In the genomic region with DNA sequence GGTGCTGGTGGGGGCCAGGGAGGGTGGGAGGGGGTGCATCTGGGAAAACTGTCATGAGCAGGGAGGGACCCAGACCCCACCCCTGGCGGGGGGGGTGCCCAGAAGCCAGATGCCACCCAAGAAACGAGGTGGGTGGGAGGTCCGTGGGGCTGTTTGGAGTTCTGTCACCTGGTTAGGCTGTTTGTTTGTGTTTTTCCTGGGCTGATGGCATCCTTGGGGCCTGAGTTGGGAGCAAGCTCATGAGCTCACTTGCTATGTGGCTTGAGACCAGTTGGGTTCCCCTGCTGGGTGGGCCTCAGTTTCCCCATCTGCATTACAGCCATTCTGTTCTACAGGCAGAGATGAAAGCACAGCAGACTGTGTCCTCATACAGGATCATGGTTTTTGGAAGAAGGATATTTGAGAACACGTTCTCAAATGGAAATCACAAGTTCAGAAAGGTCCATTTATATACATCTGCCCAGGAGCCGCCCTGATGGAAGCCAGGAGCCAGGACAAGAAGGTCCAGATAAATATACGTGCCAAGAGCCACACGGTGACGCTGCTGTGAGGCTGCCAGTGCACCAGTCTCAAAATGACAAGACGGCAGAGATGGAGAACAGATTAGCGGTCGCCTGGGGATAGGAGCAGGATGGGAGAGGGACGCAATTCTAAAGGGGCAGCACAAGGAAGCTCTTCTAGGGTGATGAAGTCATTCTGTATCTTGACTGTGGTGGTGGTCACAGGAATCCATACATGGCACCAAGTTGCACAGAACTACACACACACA, we compare ENCODE assay signal across 19 cellular contexts.
DNase-seq lines count a peak whose midpoint lies in the region; ATAC-seq and TF ChIP-seq lines count a peak whose summit lies in the region.
"Had no signal": no experiment of that assay in that cellular context is flagged by ENCODE, and none has a peak within 500 bp of the region (broad histone marks: within the 10 kb centered on the region; RNA-seq: fewer than 3 reads in every experiment).

No MANE protein-coding gene starts in this region.

- H3K4me2 ChIP-seq in hepatocyte, result peak overlapping the region; percentile 36
- H3K4me2 ChIP-seq in Karpas-422 (ENCODE audit: low read depth, low read length, poor library complexity, severe bottlenecking), result no peak overlapping the region

- ATAC-seq in RWPE2 (ENCODE audit: low read depth) (no peak), HG03025 (IDR thresholded peaks at IDR 0.05; ENCODE audit: low FRiP score, unreplicated experiment) (no peak), GM21381 (IDR thresholded peaks at IDR 0.05; ENCODE audit: unreplicated experiment) (no peak)
- ATAC-seq: activated CD8-positive, alpha-beta T cell treated with anti-CD3 and anti-CD28 coated beads, Interleukin-2, amount 10 ng/mL, durations not matched to agents 7 days and 5 days; activated T-helper 17 cell treated with anti-CD3 and anti-CD28 coated beads, Interleukin-2, amount 50 U/mL, for 72 hours; naive thymus-derived CD8-positive, alpha-beta T cell had no signal

- TF ChIP-seq CTCF in RWPE2 (IDR thresholded peaks at IDR 0.05; ENCODE audit: poor library complexity, severe bottlenecking), result no peak
- peak; percentile 18 for TF ChIP-seq CTCF in hepatocyte (IDR thresholded peaks at IDR 0.05; ENCODE audit: poor library complexity)

- 42% methylated on average over 11 of the region's 12 CpGs for WGBS in hepatocyte (ENCODE audit: low lambda C conversion rate, missing lambda C conversion rate)

- H3K9me2 ChIP-seq in hepatocyte (replicated peaks; ENCODE audit: insufficient read depth), result no peaks in the 10 kb centered on the region
- no peaks in the 10 kb centered on the region for H3K9me2 ChIP-seq in Karpas-422 (replicated peaks; ENCODE audit: insufficient read depth, low read length)

- no peaks in the 10 kb centered on the region for H3K27me3 ChIP-seq in RWPE2 (ENCODE audit: insufficient read depth, poor library complexity, severe bottlenecking)
- H3K27me3 ChIP-seq in hepatocyte, result no peaks in the 10 kb centered on the region
- H3K27me3 ChIP-seq in Karpas-422 (ENCODE audit: low read length), result no peaks in the 10 kb centered on the region
- H3K27me3 ChIP-seq: upper lobe of left lung had no signal

- H3K27ac ChIP-seq in RWPE2 (ENCODE audit: poor library complexity, severe bottlenecking), result peak overlapping the region; percentile 56
- peak overlapping the region; percentile 90 for H3K27ac ChIP-seq in hepatocyte
- no peak overlapping the region for H3K27ac ChIP-seq in Karpas-422 (ENCODE audit: low read length)
- H3K27ac ChIP-seq: SK-N-MC, upper lobe of left lung had no signal

- peaks cover 2% of the 10 kb centered on the region for H3K9me3 ChIP-seq in RWPE2 (ENCODE audit: severe bottlenecking)
- no peaks in the 10 kb centered on the region for H3K9me3 ChIP-seq in hepatocyte (ENCODE audit: low read depth)
- H3K9me3 ChIP-seq in Karpas-422 (ENCODE audit: low read length), result no peaks in the 10 kb centered on the region

- H4K20me1 ChIP-seq in hepatocyte (ENCODE audit: insufficient read depth, poor library complexity, severe bottlenecking), result no peaks in the 10 kb centered on the region
- no peaks in the 10 kb centered on the region for H4K20me1 ChIP-seq in Karpas-422 (ENCODE audit: insufficient read depth, low read depth, low read length)

- no peak overlapping the region for H2AFZ ChIP-seq in hepatocyte
- H2AFZ ChIP-seq in Karpas-422 (ENCODE audit: low read length), result no peak overlapping the region

- H3K79me2 ChIP-seq in hepatocyte, result no peaks in the 10 kb centered on the region
- no peaks in the 10 kb centered on the region for H3K79me2 ChIP-seq in Karpas-422 (ENCODE audit: low read length)

- intact Hi-C loops in posterior vena cava (cut with DNase I), result no loop called here

- H3K9ac ChIP-seq in Karpas-422 (ENCODE audit: low read length), result no peak overlapping the region

- DNase-seq in COLO668 (lab: John Stamatoyannopoulos, UW; ENCODE audit: unreplicated experiment) (peak; percentile 18), RWPE2 (ENCODE audit: low spot score) (no peak), hepatocyte (ENCODE audit: low spot score) (peak; percentile 60), posterior vena cava (ENCODE audit: low spot score) (peak; percentile 42), NCI-H524 (lab: John Stamatoyannopoulos, UW) (no peak), Karpas-422 (no peak)
- DNase-seq: activated CD8-positive, alpha-beta T cell treated with anti-CD3 and anti-CD28 coated beads, Interleukin-2, amount 10 ng/mL, durations not matched to agents 7 days and 5 days; hippocampal formation; kidney glomerular epithelial cell; MV-4-11; NCI-H2107; retina; stimulated activated CD4-positive, alpha-beta T cell treated with anti-CD3 and anti-CD28 coated beads, Interleukin-2, amount 100 ng/mL, for 24 hours had no signal

- H3K4me3 ChIP-seq in RWPE2 (ENCODE audit: severe bottlenecking) (no peak overlapping the region), hepatocyte (no peak overlapping the region), Karpas-422 (ENCODE audit: low read length) (no peak overlapping the region)
- H3K4me3 ChIP-seq: SK-N-MC, upper lobe of left lung had no signal

- peaks cover 9% of the 10 kb centered on the region for H3K36me3 ChIP-seq in RWPE2 (ENCODE audit: low read depth)
- H3K36me3 ChIP-seq in hepatocyte (replicated peaks; ENCODE audit: insufficient read depth, low read depth), result no peaks in the 10 kb centered on the region
- H3K36me3 ChIP-seq in Karpas-422 (ENCODE audit: insufficient read depth, low read length), result no peaks in the 10 kb centered on the region
- H3K36me3 ChIP-seq: upper lobe of left lung had no signal

- H3K4me1 ChIP-seq in RWPE2 (ENCODE audit: insufficient read depth, poor library complexity, severe bottlenecking), result peaks cover 27% of the 10 kb centered on the region
- H3K4me1 ChIP-seq in hepatocyte (ENCODE audit: insufficient read depth), result peaks cover 18% of the 10 kb centered on the region
- H3K4me1 ChIP-seq in Karpas-422 (ENCODE audit: low read length), result no peaks in the 10 kb centered on the region

Comparison
In these comparisons a context has a peak if more than half of its experiments do, and no peak if none do; other contexts are left out.
1. DNase-seq: peak in COLO668 (single experiment), hepatocyte (single experiment) and posterior vena cava (single experiment); none in RWPE2 (single experiment), NCI-H524 (0 of 2) and Karpas-422 (single experiment).